Comparison of ENCODE assay signal across 10 cellular contexts in the genomic region with DNA sequence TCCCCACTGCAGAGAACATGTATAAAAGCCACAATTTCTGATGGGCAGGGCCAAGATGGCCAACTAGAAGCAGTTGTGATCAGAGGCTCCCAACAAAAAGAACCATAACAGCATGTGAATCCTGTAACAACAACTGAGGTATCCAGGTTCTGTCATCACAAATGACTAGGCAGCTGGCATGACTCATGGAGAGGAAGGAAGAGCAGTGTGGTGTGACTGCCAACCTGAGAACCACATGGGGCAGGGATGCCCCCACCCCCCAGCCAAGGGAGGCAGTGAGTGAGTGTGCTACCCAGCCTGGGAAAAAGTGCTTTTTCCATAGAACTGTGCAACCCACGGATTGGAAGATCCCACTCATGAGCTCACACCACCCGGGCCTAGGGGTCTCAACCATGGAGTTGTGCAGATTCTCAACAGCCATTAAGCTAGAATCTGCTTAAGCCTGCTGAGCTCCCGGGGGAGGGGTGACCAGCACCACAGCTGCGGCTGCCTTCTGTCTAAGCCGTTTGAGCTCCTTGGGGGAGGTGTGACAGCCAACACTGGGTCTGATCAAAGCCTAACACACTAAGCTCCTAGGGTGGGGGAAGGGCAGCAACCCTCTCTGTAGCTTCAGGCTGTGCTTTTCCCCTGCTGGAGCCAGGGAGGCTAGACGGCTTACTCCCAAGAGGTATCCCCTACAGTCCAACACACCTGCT.
DNase-seq lines count a peak whose midpoint lies in the region; ATAC-seq and TF ChIP-seq lines count a peak whose summit lies in the region.
"Had no signal": no experiment of that assay in that cellular context is flagged by ENCODE, and none has a peak within 500 bp of the region (broad histone marks: within the 10 kb centered on the region; RNA-seq: fewer than 3 reads in every experiment).

No MANE protein-coding gene starts in this region.

- POLR2A ChIA-PET in WTC11 (lab: Charles Lee): no interaction called here

- no peaks in the 10 kb centered on the region for H3K9me3 ChIP-seq in thymus (ENCODE audit: control insufficient read depth)
- H3K9me3 ChIP-seq: lower lobe of right lung had no signal

- peak; percentile 34 for DNase-seq in activated T-cell treated with anti-CD3 and anti-CD28 coated beads for 48 hours (ENCODE audit: low read depth)
- DNase-seq in activated T-cell treated with anti-CD3 and anti-CD28 coated beads for 4 hours: no peak
- peak; percentile 44 for DNase-seq in WTC11 (ENCODE audit: low spot score)
- DNase-seq in glutamatergic neuron: peak; percentile 89
- no peak for DNase-seq in NCI-H1436 (lab: John Stamatoyannopoulos, UW)
- DNase-seq: lower lobe of right lung had no signal

- H3K27ac ChIP-seq in thymus (ENCODE audit: low read depth): peak overlapping the region; percentile 82
- H3K27ac ChIP-seq: lower lobe of right lung had no signal

- CTCF ChIA-PET in WTC11 (lab: Charles Lee): no interaction called here

- H3K36me3 Mint-ChIP-seq in WTC11 (peaks cover 21% of the 10 kb centered on the region), glutamatergic neuron (ENCODE audit: unreplicated experiment) (peaks cover 42% of the 10 kb centered on the region)

- ATAC-seq in WTC11 (peak; percentile 88), GM19351 (IDR thresholded peaks at IDR 0.05; ENCODE audit: unreplicated experiment) (no peak), GM18909 (IDR thresholded peaks at IDR 0.05; ENCODE audit: poor library complexity, unreplicated experiment) (no peak)
- ATAC-seq: lower lobe of right lung had no signal

- H3K4me3 ChIP-seq in thymus (ENCODE audit: low read length): no peak overlapping the region
- H3K4me3 ChIP-seq: lower lobe of right lung had no signal

- 6% methylated on average over 6 of the region's 6 CpGs for WGBS in thymus

- no peaks in the 10 kb centered on the region for H3K27me3 ChIP-seq in thymus (ENCODE audit: control insufficient read depth, insufficient read depth)

- H3K4me3 Mint-ChIP-seq in WTC11: no peak overlapping the region
- H3K4me3 Mint-ChIP-seq in glutamatergic neuron (ENCODE audit: unreplicated experiment): no peak overlapping the region
- H3K4me3 Mint-ChIP-seq: dendritic cell treated with granulocyte-macrophage colony-stimulating factor and Interleukin-4, amounts not matched to agents 40 ng/mL and 50 ng/mL, for 4 days had no signal

- H3K27ac Mint-ChIP-seq in WTC11 (no peak overlapping the region), glutamatergic neuron (ENCODE audit: unreplicated experiment) (peak overlapping the region; percentile 91)
- H3K27ac Mint-ChIP-seq: dendritic cell treated with granulocyte-macrophage colony-stimulating factor and Interleukin-4, amounts not matched to agents 40 ng/mL and 50 ng/mL, for 4 days had no signal

- H3K9me3 Mint-ChIP-seq in WTC11: peaks cover 52% of the 10 kb centered on the region
- H3K9me3 Mint-ChIP-seq in glutamatergic neuron (ENCODE audit: unreplicated experiment): peaks cover 16% of the 10 kb centered on the region

- no peaks in the 10 kb centered on the region for H3K36me3 ChIP-seq in thymus (ENCODE audit: control insufficient read depth, insufficient read depth)
- H3K36me3 ChIP-seq: lower lobe of right lung had no signal

- H3K27me3 Mint-ChIP-seq in WTC11 (ENCODE audit: low read depth) (no peaks in the 10 kb centered on the region), glutamatergic neuron (ENCODE audit: unreplicated experiment) (peaks cover 2% of the 10 kb centered on the region)
- H3K27me3 Mint-ChIP-seq: dendritic cell treated with granulocyte-macrophage colony-stimulating factor and Interleukin-4, amounts not matched to agents 40 ng/mL and 50 ng/mL, for 4 days had no signal

- peaks cover 18% of the 10 kb centered on the region for H3K4me1 ChIP-seq in thymus (ENCODE audit: control insufficient read depth, insufficient read depth, low read length)
- H3K4me1 ChIP-seq: lower lobe of right lung had no signal

- TF ChIP-seq CTCF in WTC11 (IDR thresholded peaks at IDR 0.05): no peak
- TF ChIP-seq CTCF in glutamatergic neuron (IDR thresholded peaks at IDR 0.05; ENCODE audit: partially characterized antibody, unreplicated experiment): no peak

- peaks cover 4% of the 10 kb centered on the region for H3K4me1 Mint-ChIP-seq in WTC11
- H3K4me1 Mint-ChIP-seq in glutamatergic neuron (ENCODE audit: low read depth, unreplicated experiment): peaks cover 19% of the 10 kb centered on the region

TF ChIP-seq in WTC11, 78 proteins besides CTCF, POLR2A, EP300 and RAD21:
- TF ChIP-seq MLX (CRISPR knock-in tag; IDR thresholded peaks at IDR 0.05) (no peak), TEAD1 (CRISPR knock-in tag; IDR thresholded peaks at IDR 0.05) (no peak), ZNF423 (CRISPR knock-in tag; IDR thresholded peaks at IDR 0.05) (0 out of 2 replicates have a peak, but pooled peaks have one; percentile 15), USF1 (CRISPR knock-in tag; IDR thresholded peaks at IDR 0.05) (no peak), FOXP1 (CRISPR knock-in tag; IDR thresholded peaks at IDR 0.05; ENCODE audit: borderline replicate concordance) (no peak)

Comparison
In these comparisons a context has a peak if more than half of its experiments do, and no peak if none do; other contexts are left out.
1. DNase-seq: peak in activated T-cell treated with anti-CD3 and anti-CD28 coated beads for 48 hours (single experiment), WTC11 (single experiment) and glutamatergic neuron (single experiment); none in activated T-cell treated with anti-CD3 and anti-CD28 coated beads for 4 hours (single experiment) and NCI-H1436 (single experiment).